Comparison of ENCODE assay signal across 8 cellular contexts in the genomic region with DNA sequence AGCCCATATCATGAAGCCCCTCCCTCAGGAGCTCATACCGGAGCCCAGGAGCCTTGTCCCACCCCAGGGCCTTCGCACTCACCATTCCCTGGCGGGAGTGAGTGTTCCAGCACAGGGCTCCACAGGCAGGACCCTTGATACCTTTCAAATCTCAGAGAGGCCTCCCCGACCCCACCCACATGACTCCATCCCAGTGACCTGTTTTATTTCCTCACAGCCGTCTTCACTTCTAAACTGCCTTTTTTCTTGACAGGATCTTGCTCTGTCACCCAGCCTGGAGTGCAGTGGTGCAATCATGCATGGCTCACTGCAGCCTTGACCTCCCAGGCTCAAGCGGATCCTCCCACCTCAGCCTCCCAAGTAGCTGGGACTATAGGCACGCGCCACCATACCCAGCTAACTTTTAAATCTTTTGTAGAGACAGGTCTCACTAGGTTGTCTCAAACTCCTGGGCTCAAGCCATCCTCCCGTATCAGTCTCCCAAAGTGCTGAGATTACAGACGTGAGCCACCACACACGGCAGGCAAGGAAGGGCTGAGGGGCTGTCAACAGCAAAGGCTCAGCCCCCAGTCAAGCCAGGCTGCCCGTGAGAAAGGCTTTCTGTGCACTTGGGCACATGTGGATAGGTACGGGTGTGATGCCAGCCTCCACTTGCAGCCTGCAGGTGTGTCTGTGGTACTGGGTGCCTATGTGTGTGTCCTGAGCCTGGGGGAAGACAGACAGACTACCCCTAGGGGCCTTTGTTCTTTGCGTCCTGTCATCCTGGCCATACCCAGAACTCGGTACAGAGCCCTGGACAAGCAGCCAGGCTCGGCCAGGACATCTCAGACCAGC. TPM values are rescaled to one million over a fixed set of nuclear protein-coding genes. Genes with fewer than 3 reads are reported as not detected.
DNase-seq lines count a peak whose midpoint lies in the region; ATAC-seq, FAIRE-seq and TF ChIP-seq lines count a peak whose summit lies in the region.

No MANE protein-coding gene starts in this region.

- ATAC-seq in Panc1: peak; percentile 17
- peak; percentile 3 for ATAC-seq in stimulated activated naive CD8-positive, alpha-beta T cell treated with anti-CD3 and anti-CD28 coated beads, Interleukin-15, Interleukin-2, amounts not matched to agents 100 U/mL and 50 U/mL, for 24 hours
- no peak for ATAC-seq in GM19455 (IDR thresholded peaks at IDR 0.05; ENCODE audit: unreplicated experiment)

- POLR2A ChIA-PET in Panc1 (lab: Charles Lee): interaction anchor here (0.6 kb wide), 1 partner anchor 66 kb away, joined by 6 read pairs; no protein-coding TSS in a partner anchor

- peaks cover 46% of the 10 kb centered on the region for H3K36me3 Mint-ChIP-seq in activated T-cell treated with anti-CD3 and anti-CD28 coated beads, Interleukin-2, amount 50 U/mL, for 24 hours (ENCODE audit: low read depth)

- H3K4me1 Mint-ChIP-seq in activated T-cell treated with anti-CD3 and anti-CD28 coated beads, Interleukin-2, amount 50 U/mL, for 24 hours (ENCODE audit: low read depth): peaks cover 46% of the 10 kb centered on the region

- peak overlapping the region; percentile 85 for H3K27ac ChIP-seq in Panc1 (ENCODE audit: low read length)
- peak overlapping the region; percentile 70 to 84 (median 76) for H3K27ac ChIP-seq in esophagus muscularis mucosa (replicated peaks in 1 of 4)

- CTCF ChIA-PET in Panc1 (lab: Charles Lee): interaction anchor here (0.6 to 1.2 kb wide), 4 partner anchors 32 to 140 kb away, joined by 3 to 6 read pairs (median 3); no protein-coding TSS in a partner anchor

- H3K36me3 ChIP-seq in Panc1 (ENCODE audit: control insufficient read depth, insufficient read depth, low read length): peaks cover 2% of the 10 kb centered on the region
- H3K36me3 ChIP-seq in esophagus muscularis mucosa: peaks cover 33 to 38% (median 37%) of the 10 kb centered on the region in 4 donors

- no peaks in the 10 kb centered on the region for H3K27me3 Mint-ChIP-seq in activated T-cell treated with anti-CD3 and anti-CD28 coated beads, Interleukin-2, amount 50 U/mL, for 24 hours

- TF ChIP-seq EP300 in esophagus muscularis mucosa (IDR thresholded peaks at IDR 0.05): no peak

- BruUV-seq in Panc1 (replicated peaks; lab: Mats Ljungman, UMichigan): no TSS peak

- WGBS in esophagus muscularis mucosa: 85% methylated on average over 13 of the region's 16 CpGs

- no peaks in the 10 kb centered on the region for H3K9me3 ChIP-seq in Panc1 (ENCODE audit: control insufficient read depth, insufficient read depth, low read depth, low read length)
- H3K9me3 ChIP-seq in esophagus muscularis mucosa: no peaks in the 10 kb centered on the region

- peak overlapping the region; percentile 88 for H3K27ac Mint-ChIP-seq in activated T-cell treated with anti-CD3 and anti-CD28 coated beads, Interleukin-2, amount 50 U/mL, for 24 hours

- no peaks in the 10 kb centered on the region for H3K27me3 ChIP-seq in Panc1 (ENCODE audit: control insufficient read depth, insufficient read depth, low read length)
- no peaks in the 10 kb centered on the region for H3K27me3 ChIP-seq in esophagus muscularis mucosa

- H3K4me3 Mint-ChIP-seq in activated T-cell treated with anti-CD3 and anti-CD28 coated beads, Interleukin-2, amount 50 U/mL, for 24 hours: peak overlapping the region; percentile 51

- TF ChIP-seq CTCF in Panc1 (IDR thresholded peaks at IDR 0.05) (no peak), esophagus muscularis mucosa (IDR thresholded peaks at IDR 0.05) (no peak), D721Med (IDR thresholded peaks at IDR 0.05; ENCODE audit: insufficient read depth, missing control alignments) (no peak)

- FAIRE-seq in D721Med (lab: Jason Lieb, UNC): no peak

- H3K4me1 ChIP-seq in Panc1 (ENCODE audit: control insufficient read depth, insufficient read depth, low read length) (peaks cover 68% of the 10 kb centered on the region), esophagus muscularis mucosa (peaks cover 20 to 57% (median 42%) of the 10 kb centered on the region in 4 donors)

- in situ Hi-C loops in Panc1 (cut with HindIII; ENCODE audit: low pct_unique_long_range_greater_than_20kb, low sequenced_read_pairs): no loop called here

- intact Hi-C loops in Panc1 (cut with micrococcal nuclease; ENCODE audit: unreplicated experiment) (loop anchor here (2.0 to 5.0 kb wide), 2 partner anchors 59 to 138 kb away; no protein-coding TSS in a partner anchor), esophagus muscularis mucosa (cut with DNase I) (loop anchor here (2.0 kb wide), 1 partner anchor 139 kb away; no protein-coding TSS in a partner anchor)

- no peaks in the 10 kb centered on the region for H3K9me3 Mint-ChIP-seq in activated T-cell treated with anti-CD3 and anti-CD28 coated beads, Interleukin-2, amount 50 U/mL, for 24 hours

- H3K4me3 ChIP-seq in Panc1 (ENCODE audit: low read depth in 2 of 2, low read length in 2 of 2) (no peak overlapping the region), esophagus muscularis mucosa (no peak overlapping the region)

- DNase-seq in activated T-cell treated with anti-CD3 and anti-CD28 coated beads, Interleukin-2, amount 50 U/mL, for 24 hours: no peak
- DNase-seq in activated T-cell treated with anti-CD3 and anti-CD28 coated beads for 4 hours (no peak), Panc1 (ENCODE audit: low read depth, low spot score) (no peak), esophagus muscularis mucosa (ENCODE audit: extremely low spot score) (no peak), ecto neural progenitor cell (ENCODE audit: low spot score) (no peak), D721Med (ENCODE audit: insufficient read length, low spot score) (no peak)
- DNase-seq in stimulated activated naive CD8-positive, alpha-beta T cell treated with anti-CD3 and anti-CD28 coated beads, Interleukin-15, Interleukin-2, amounts not matched to agents 100 U/mL and 50 U/mL, for 24 hours: peak; percentile 21

- TF ChIP-seq POLR2A in esophagus muscularis mucosa (IDR thresholded peaks at IDR 0.05; ENCODE audit: low read depth): no peak

RNA-seq across cellular contexts. Expression of a gene that starts 9.3 kb away (rescaled TPM):
- total RNA-seq in Panc1 (2021; ENCODE audit: unreplicated experiment): 885 TPM
- polyA plus RNA-seq in Panc1 (2012; ENCODE audit: insufficient read length): 1,559 TPM
- 1,000 to 10,000 TPM; 2,019 to 2,284 (median 2,183) TPM for total RNA-seq in esophagus muscularis mucosa

RNA-seq across cellular contexts. Expression of a gene that starts 39.7 kb away (rescaled TPM):
- total RNA-seq in Panc1 (2021; ENCODE audit: unreplicated experiment) (17.8 TPM), esophagus muscularis mucosa (10 to 100 TPM; 14.4 to 29.4 (median 24.0) TPM)
- 47.0 TPM for polyA plus RNA-seq in Panc1 (2012; ENCODE audit: insufficient read length)
